1 cellular context compared by ENCODE assay signal in the genomic region with DNA sequence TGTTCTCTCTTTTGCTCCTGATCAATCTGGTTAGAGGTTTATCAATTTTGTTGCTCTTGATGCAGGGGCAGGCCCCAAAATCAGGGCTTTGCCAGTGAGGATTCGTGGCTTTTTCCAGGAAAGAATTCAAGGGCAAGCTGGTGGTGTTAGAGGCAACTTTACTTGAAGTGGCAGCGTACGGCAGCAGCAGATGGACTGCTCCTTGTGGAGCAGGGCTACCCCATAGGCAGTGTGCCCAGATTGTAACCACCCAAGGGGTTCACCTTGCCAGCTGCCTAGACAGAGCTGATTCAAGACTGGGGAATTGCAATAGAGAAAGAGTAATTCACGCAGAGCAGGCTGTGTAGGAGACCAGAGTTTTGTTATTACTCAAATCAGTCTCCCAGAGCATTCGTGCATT.
TF ChIP-seq lines count a peak whose summit lies in the region.

No MANE protein-coding gene starts in this region.

TF ChIP-seq in HepG2, 621 proteins besides CTCF, POLR2A, EP300 and RAD21:
- 0 out of 2 replicates have a peak, but pooled peaks have one; percentile 28 for TF ChIP-seq HES4 (CRISPR knock-in tag; IDR thresholded peaks at IDR 0.05; ENCODE audit: borderline replicate concordance)
- TF ChIP-seq, protein P1, sequence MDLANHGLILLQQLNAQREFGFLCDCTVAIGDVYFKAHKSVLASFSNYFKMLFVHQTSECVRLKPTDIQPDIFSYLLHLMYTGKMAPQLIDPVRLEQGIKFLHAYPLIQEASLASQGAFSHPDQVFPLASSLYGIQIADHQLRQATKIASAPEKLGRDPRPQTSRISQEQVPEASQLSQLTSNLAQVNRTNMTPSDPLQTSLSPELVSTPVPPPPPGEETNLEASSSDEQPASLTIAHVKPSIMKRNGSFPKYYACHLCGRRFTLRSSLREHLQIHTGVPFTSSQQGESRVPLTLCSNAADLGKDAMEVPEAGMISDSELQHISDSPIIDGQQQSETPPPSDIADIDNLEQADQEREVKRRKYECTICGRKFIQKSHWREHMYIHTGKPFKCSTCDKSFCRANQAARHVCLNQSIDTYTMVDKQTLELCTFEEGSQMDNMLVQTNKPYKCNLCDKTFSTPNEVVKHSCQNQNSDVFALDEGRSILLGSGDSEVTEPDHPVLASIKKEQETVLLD (CRISPR knock-in tag; IDR thresholded peaks at IDR 0.05; ENCODE audit: low read depth), result no peak
